In genomic region chr14:50633954-50634353, GRCh38 we compare ENCODE assay signal across 25 cellular contexts.
"Had no signal": no experiment of that assay in that cellular context is flagged by ENCODE, and none has a peak within 500 bp of the region (broad histone marks: within the 10 kb centered on the region; RNA-seq: fewer than 3 reads in every experiment).

No MANE protein-coding gene starts in this region.

- H3K36me3 ChIP-seq: adrenal gland, MG63 had no signal

- H3K9me3 ChIP-seq: adrenal gland, MG63 had no signal

- H3K4me1 Mint-ChIP-seq: activated naive CD8-positive, alpha-beta T cell treated with anti-CD3 and anti-CD28 coated beads, Interleukin-2, amount 10 ng/mL, durations not matched to agents 7 days and 5 days; T-cell; WTC11 had no signal

- H3K27me3 Mint-ChIP-seq: activated naive CD8-positive, alpha-beta T cell treated with anti-CD3 and anti-CD28 coated beads, Interleukin-2, amount 10 ng/mL, durations not matched to agents 7 days and 5 days; T-cell had no signal

- H3K9me3 Mint-ChIP-seq: activated naive CD8-positive, alpha-beta T cell treated with anti-CD3 and anti-CD28 coated beads, Interleukin-2, amount 10 ng/mL, durations not matched to agents 7 days and 5 days; T-cell; WTC11 had no signal

- H3K4me1 ChIP-seq: adrenal gland had no signal

- H3K4me3 Mint-ChIP-seq: activated CD8-positive, alpha-beta T cell treated with anti-CD3 and anti-CD28 coated beads, Interleukin-2, amount 10 ng/mL, durations not matched to agents 7 days and 5 days; activated naive CD8-positive, alpha-beta T cell treated with anti-CD3 and anti-CD28 coated beads, Interleukin-2, amount 10 ng/mL, durations not matched to agents 7 days and 5 days; T-cell; WTC11 had no signal

- DNase-seq: activated CD4-positive, alpha-beta T cell treated with anti-CD3 and anti-CD28 coated beads for 48 hours; activated CD4-positive, alpha-beta T cell treated with anti-CD3 and anti-CD28 coated beads, Interleukin-2, amount 50 U/mL, for 4 hours; activated CD4-positive, CD25-positive, alpha-beta regulatory T cell treated with anti-CD3 and anti-CD28 coated beads, Interleukin-2, amount 50 U/mL, for 72 hours; activated CD8-positive, alpha-beta memory T cell treated with anti-CD3 and anti-CD28 coated beads, Interleukin-2, amount 50 U/mL, for 48 hours; activated CD8-positive, alpha-beta T cell treated with anti-CD3 and anti-CD28 coated beads, Interleukin-2, amount 10 ng/mL, durations not matched to agents 7 days and 5 days; activated naive CD4-positive, alpha-beta T cell treated with anti-CD3 and anti-CD28 coated beads, Interleukin-2, amount 50 U/mL, for 16 hours; activated naive CD8-positive, alpha-beta T cell treated with anti-CD3 and anti-CD28 coated beads, Interleukin-2, amount 10 ng/mL, durations not matched to agents 7 days and 5 days; activated T-cell treated with anti-CD3 and anti-CD28 coated beads, Interleukin-2, amount 50 U/mL, for 1 hour; adrenal gland; MG63; MV-4-11; NCI-H1092 treated with DMSO at 0.1 percent for 48 hours; NCI-H1417 treated with DMSO at 0.1 percent for 48 hours; NCI-H1694 treated with DMSO at 0.1 percent for 48 hours; NCI-H2029 treated with DMSO at 0.1 percent for 48 hours; NCI-H345; NCI-H510A; NCI-H526 treated with DMSO at 0.1 percent for 48 hours; NCI-H82; RPMI8226; T-cell had no signal

- ATAC-seq: activated CD8-positive, alpha-beta T cell treated with anti-CD3 and anti-CD28 coated beads, Interleukin-2, amount 10 ng/mL, durations not matched to agents 7 days and 5 days; Right ventricle myocardium inferior; T-cell; WTC11 had no signal

- FAIRE-seq: bronchial epithelial cell had no signal

- H3K4me3 ChIP-seq: adrenal gland, MG63, SK-N-MC had no signal

- H3K27me3 ChIP-seq: adrenal gland, MG63 had no signal

- H3K27ac ChIP-seq: adrenal gland, SK-N-MC had no signal

- H3K27ac Mint-ChIP-seq: activated CD8-positive, alpha-beta T cell treated with anti-CD3 and anti-CD28 coated beads, Interleukin-2, amount 10 ng/mL, durations not matched to agents 7 days and 5 days; activated naive CD8-positive, alpha-beta T cell treated with anti-CD3 and anti-CD28 coated beads, Interleukin-2, amount 10 ng/mL, durations not matched to agents 7 days and 5 days; T-cell; WTC11 had no signal
